8 cellular contexts compared by ENCODE assay signal in genomic region chr19:19732579-19733501, GRCh38. TPM values are rescaled to one million over a fixed set of nuclear protein-coding genes. Genes with fewer than 3 reads are reported as not detected.
DNase-seq lines count a peak whose midpoint lies in the region; ATAC-seq and TF ChIP-seq lines count a peak whose summit lies in the region.

ZNF14 (minus strand) TSS chr19:19733112; CDS start chr19:19732958, 154 bp downstream.

- H3K4me1 Mint-ChIP-seq in T-cell, result peaks cover 27 to 34% (median 27%) of the 10 kb centered on the region in 3 donors

- H3K9me3 ChIP-seq in left ventricle myocardium inferior (replicated peaks) (peaks cover 24% of the 10 kb centered on the region), upper lobe of right lung (peaks cover 10% of the 10 kb centered on the region)

- CTCF ChIA-PET in T-cell (lab: Charles Lee), result interaction anchor here in 1 of 2 donors (1.1 kb wide), 1 partner anchor 89 kb away, joined by 5 read pairs; the partner anchor contains the start of gene ZNF506

- peak within 1 kb of the TSS; percentile 95 to 97 for H3K27ac Mint-ChIP-seq in T-cell

- peaks cover 25% of the 10 kb centered on the region for H3K4me1 ChIP-seq in left ventricle myocardium inferior
- peaks cover 4% of the 10 kb centered on the region for H3K4me1 ChIP-seq in upper lobe of right lung

- intact Hi-C loops in left ventricle myocardium inferior (cut with micrococcal nuclease), result no loop called here
- intact Hi-C loops in posterior vena cava (cut with DNase I), result no loop called here
- intact Hi-C loops in upper lobe of right lung (cut with DNase I), result no loop called here

- ATAC-seq in HG02642 (IDR thresholded peaks at IDR 0.05; ENCODE audit: poor library complexity, unreplicated experiment) (peak; percentile 100), T-cell (replicated peaks in 1 of 4) (peak; percentile 99 to 100 (median 100)), upper lobe of right lung (peak; percentile 100)

- 0 out of 2 replicates have a peak, but pooled peaks have one; percentile 20 for TF ChIP-seq CTCF in GM12874 (IDR thresholded peaks at IDR 0.05; ENCODE audit: insufficient read depth, low read depth, low read length)
- peak; percentile 33 for TF ChIP-seq CTCF in left ventricle myocardium inferior (IDR thresholded peaks at IDR 0.05; ENCODE audit: borderline replicate concordance)
- peak; percentile 24 for TF ChIP-seq CTCF in upper lobe of right lung (IDR thresholded peaks at IDR 0.05)

- peaks cover 0 to 12% (median 7%) of the 10 kb centered on the region in 3 donors for H3K9me3 Mint-ChIP-seq in T-cell

- H3K4me3 ChIP-seq in left ventricle myocardium inferior (peak within 1 kb of the TSS; percentile 87), upper lobe of right lung (peak within 1 kb of the TSS; percentile 83)

- H3K27me3 ChIP-seq in left ventricle myocardium inferior (ENCODE audit: low read depth) (no peaks in the 10 kb centered on the region), upper lobe of right lung (no peaks in the 10 kb centered on the region)

- POLR2A ChIA-PET in T-cell (lab: Charles Lee), result interaction anchor here (0.5 to 2.4 kb wide), 8 partner anchors 11 to 347 kb away, joined by 3 to 14 read pairs (median 3); partner anchors contain the start of gene ZNF506 (in 1 of the 2)

- DNase-seq in NCI-H128 (lab: John Stamatoyannopoulos, UW; ENCODE audit: unreplicated experiment) (peak; percentile 95), T-cell (peak; percentile 79 to 92 (median 88)), amniotic stem cell (lab: John Stamatoyannopoulos, UW) (peak; percentile 70), left ventricle myocardium inferior (peak; percentile 92), posterior vena cava (ENCODE audit: low spot score) (peak; percentile 97), upper lobe of right lung (peak; percentile 94)

- H3K36me3 Mint-ChIP-seq in T-cell, result peaks cover 41% of the 10 kb centered on the region

- H3K27ac ChIP-seq in left ventricle myocardium inferior (replicated peaks), result peak within 1 kb of the TSS; percentile 78
- peak within 1 kb of the TSS; percentile 80 for H3K27ac ChIP-seq in upper lobe of right lung

- H3K36me3 ChIP-seq in left ventricle myocardium inferior (peaks cover 34% of the 10 kb centered on the region), upper lobe of right lung (no peaks in the 10 kb centered on the region)

- peak within 1 kb of the TSS; percentile 93 to 99 (median 94) for H3K4me3 Mint-ChIP-seq in T-cell

- H3K27me3 Mint-ChIP-seq in T-cell, result no peaks in the 10 kb centered on the region

RNA-seq across cellular contexts. Expression of gene ZNF14, which starts in this region (rescaled TPM):
- total RNA-seq in T-cell, result 10 to 100 TPM; 19.4 to 27.7 (median 21.7) TPM
- total RNA-seq in left ventricle myocardium inferior, result 3.7 TPM
- total RNA-seq in posterior vena cava, result 1 to 10 TPM; 5.0 to 6.4 TPM
- total RNA-seq in upper lobe of right lung, result 6.4 TPM

Comparison
In these comparisons a context has a peak if more than half of its experiments do, and no peak if none do; other contexts are left out.
1. Peak in every context shown above with its lines: DNase-seq, ATAC-seq, H3K4me3 ChIP-seq and H3K27ac ChIP-seq.